ENCODE assay signal across 1 cellular context in the genomic region with DNA sequence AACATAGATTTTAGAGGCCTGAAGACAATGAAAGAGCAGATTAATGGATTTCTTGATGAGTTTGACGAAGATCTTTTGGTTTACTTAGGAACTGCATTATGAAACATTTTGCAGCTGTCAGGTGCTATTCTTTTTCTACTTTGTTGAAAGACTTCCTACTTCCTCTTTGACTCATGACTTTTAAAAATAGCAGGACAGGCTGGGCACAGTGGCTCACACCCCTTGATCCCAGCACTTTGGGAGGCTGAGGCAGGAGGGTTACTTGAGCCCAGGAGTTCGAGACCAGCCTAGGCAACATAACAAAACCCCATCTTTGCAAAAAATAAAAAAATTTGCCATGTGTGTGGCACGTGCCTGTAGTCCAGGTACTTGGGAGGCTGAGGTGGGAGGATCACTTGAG.
TF ChIP-seq lines count a peak whose summit lies in the region.

No MANE protein-coding gene starts in this region.

TF ChIP-seq in SK-N-SH treated with all-trans-retinoic acid at 6 μM for 48 hours, 23 proteins besides CTCF, POLR2A, EP300 and RAD21 (continued from another document):
- TF ChIP-seq, protein P1, sequence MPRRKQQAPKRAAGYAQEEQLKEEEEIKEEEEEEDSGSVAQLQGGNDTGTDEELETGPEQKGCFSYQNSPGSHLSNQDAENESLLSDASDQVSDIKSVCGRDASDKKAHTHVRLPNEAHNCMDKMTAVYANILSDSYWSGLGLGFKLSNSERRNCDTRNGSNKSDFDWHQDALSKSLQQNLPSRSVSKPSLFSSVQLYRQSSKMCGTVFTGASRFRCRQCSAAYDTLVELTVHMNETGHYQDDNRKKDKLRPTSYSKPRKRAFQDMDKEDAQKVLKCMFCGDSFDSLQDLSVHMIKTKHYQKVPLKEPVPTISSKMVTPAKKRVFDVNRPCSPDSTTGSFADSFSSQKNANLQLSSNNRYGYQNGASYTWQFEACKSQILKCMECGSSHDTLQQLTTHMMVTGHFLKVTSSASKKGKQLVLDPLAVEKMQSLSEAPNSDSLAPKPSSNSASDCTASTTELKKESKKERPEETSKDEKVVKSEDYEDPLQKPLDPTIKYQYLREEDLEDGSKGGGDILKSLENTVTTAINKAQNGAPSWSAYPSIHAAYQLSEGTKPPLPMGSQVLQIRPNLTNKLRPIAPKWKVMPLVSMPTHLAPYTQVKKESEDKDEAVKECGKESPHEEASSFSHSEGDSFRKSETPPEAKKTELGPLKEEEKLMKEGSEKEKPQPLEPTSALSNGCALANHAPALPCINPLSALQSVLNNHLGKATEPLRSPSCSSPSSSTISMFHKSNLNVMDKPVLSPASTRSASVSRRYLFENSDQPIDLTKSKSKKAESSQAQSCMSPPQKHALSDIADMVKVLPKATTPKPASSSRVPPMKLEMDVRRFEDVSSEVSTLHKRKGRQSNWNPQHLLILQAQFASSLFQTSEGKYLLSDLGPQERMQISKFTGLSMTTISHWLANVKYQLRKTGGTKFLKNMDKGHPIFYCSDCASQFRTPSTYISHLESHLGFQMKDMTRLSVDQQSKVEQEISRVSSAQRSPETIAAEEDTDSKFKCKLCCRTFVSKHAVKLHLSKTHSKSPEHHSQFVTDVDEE (CRISPR knock-in tag; IDR thresholded peaks at IDR 0.05) = no peak
- no peak for TF ChIP-seq ZNF70 (CRISPR knock-in tag; IDR thresholded peaks at IDR 0.05)
TF ChIP-seq in SK-N-SH treated with all-trans-retinoic acid at 6 μM for 48 hours: peak in this region for 0.
